Comparison of ENCODE assay signal across 8 cellular contexts in genomic region chr1:1833916-1834325, GRCh38. TPM values are rescaled to one million over a fixed set of nuclear protein-coding genes. Genes with fewer than 3 reads are reported as not detected.
A peak's percentile ranks its signal among the peaks of the same experiment; 100 is the strongest.
DNase-seq lines count a peak whose midpoint lies in the region; ATAC-seq and TF ChIP-seq lines count a peak whose summit lies in the region.

No MANE protein-coding gene starts in this region.

- peaks cover 22% of the 10 kb centered on the region for H3K36me3 Mint-ChIP-seq in T-helper 1 cell treated with Interleukin-12 subunit alpha and Interleukin-12 subunit beta and Interleukin-4 antibody, amounts not matched to agents 30 μg/mL and 1 μg/mL, for 36 hours (ENCODE audit: low read depth)

- no peaks in the 10 kb centered on the region for H3K9me3 Mint-ChIP-seq in T-helper 1 cell treated with Interleukin-12 subunit alpha and Interleukin-12 subunit beta and Interleukin-4 antibody, amounts not matched to agents 30 μg/mL and 1 μg/mL, for 36 hours
- no peaks in the 10 kb centered on the region for H3K9me3 Mint-ChIP-seq in stimulated activated naive CD8-positive, alpha-beta T cell treated with anti-CD3 and anti-CD28 coated beads, Interleukin-15, amount 100 ng/mL, for 72 hours

- DNase-seq in T-helper 1 cell (no peak), NB4 (ENCODE audit: low read depth) (peak; percentile 15), globus pallidus (ENCODE audit: low spot score) (peak; percentile 54), MM.1S (no peak)
- DNase-seq in stimulated activated naive CD8-positive, alpha-beta T cell treated with anti-CD3 and anti-CD28 coated beads, Interleukin-15, amount 100 ng/mL, for 72 hours = no peak

- H3K27me3 ChIP-seq in skeletal muscle satellite cell (ENCODE audit: control insufficient read depth, insufficient read depth, low read length) (no peaks in the 10 kb centered on the region), MM.1S (replicated peaks; ENCODE audit: insufficient read depth, low read length) (no peaks in the 10 kb centered on the region)

- H3K4me3 ChIP-seq in NB4 (ENCODE audit: low read depth, low read length) (no peak overlapping the region), skeletal muscle satellite cell (ENCODE audit: low read length) (no peak overlapping the region), MM.1S (ENCODE audit: low read length) (no peak overlapping the region)

- peak overlapping the region; percentile 58 for H3K4me2 ChIP-seq in skeletal muscle satellite cell (ENCODE audit: low read length)
- no peak overlapping the region for H3K4me2 ChIP-seq in MM.1S (ENCODE audit: low read depth, low read length)

- no peaks in the 10 kb centered on the region for H3K27me3 Mint-ChIP-seq in T-helper 1 cell treated with Interleukin-12 subunit alpha and Interleukin-12 subunit beta and Interleukin-4 antibody, amounts not matched to agents 30 μg/mL and 1 μg/mL, for 36 hours (ENCODE audit: low read depth)
- no peaks in the 10 kb centered on the region for H3K27me3 Mint-ChIP-seq in stimulated activated naive CD8-positive, alpha-beta T cell treated with anti-CD3 and anti-CD28 coated beads, Interleukin-15, amount 100 ng/mL, for 72 hours

- no peak for TF ChIP-seq CTCF in NB4 (IDR thresholded peaks at IDR 0.05; ENCODE audit: low read depth, low read length)
- TF ChIP-seq CTCF in MM.1S (IDR thresholded peaks at IDR 0.05; ENCODE audit: low read length) = no peak

- no peak overlapping the region for H3K4me3 Mint-ChIP-seq in T-helper 1 cell treated with Interleukin-12 subunit alpha and Interleukin-12 subunit beta and Interleukin-4 antibody, amounts not matched to agents 30 μg/mL and 1 μg/mL, for 36 hours
- H3K4me3 Mint-ChIP-seq in stimulated activated naive CD8-positive, alpha-beta T cell treated with anti-CD3 and anti-CD28 coated beads, Interleukin-15, amount 100 ng/mL, for 72 hours = no peak overlapping the region

- H3K27ac Mint-ChIP-seq in T-helper 1 cell treated with Interleukin-12 subunit alpha and Interleukin-12 subunit beta and Interleukin-4 antibody, amounts not matched to agents 30 μg/mL and 1 μg/mL, for 36 hours = peak overlapping the region; percentile 55
- peak overlapping the region in 1 of 2 donors; percentile 30 for H3K27ac Mint-ChIP-seq in stimulated activated naive CD8-positive, alpha-beta T cell treated with anti-CD3 and anti-CD28 coated beads, Interleukin-15, amount 100 ng/mL, for 72 hours

- ATAC-seq in GM18517 (IDR thresholded peaks at IDR 0.05; ENCODE audit: unreplicated experiment) = no peak
- ATAC-seq in stimulated activated naive CD8-positive, alpha-beta T cell treated with anti-CD3 and anti-CD28 coated beads, Interleukin-15, amount 100 ng/mL, for 72 hours = no peak

- H3K9me3 ChIP-seq in skeletal muscle satellite cell (replicated peaks; ENCODE audit: low read length) (no peaks in the 10 kb centered on the region), MM.1S (replicated peaks; ENCODE audit: insufficient read depth, low read length) (no peaks in the 10 kb centered on the region)

- H3K36me3 ChIP-seq in skeletal muscle satellite cell (ENCODE audit: insufficient read depth, low read length) (peaks cover 47% of the 10 kb centered on the region), MM.1S (replicated peaks; ENCODE audit: insufficient read depth, low read length) (0 out of 2 replicates have a peak, but pooled peaks cover 2% of the 10 kb centered on the region)

- no peak overlapping the region for H3K27ac ChIP-seq in MM.1S (ENCODE audit: low read length)

- no peak for TF ChIP-seq POLR2A in NB4 (IDR thresholded peaks at IDR 0.05; ENCODE audit: extremely low read depth, insufficient read length)

- no peaks in the 10 kb centered on the region for H3F3A ChIP-seq in MM.1S (ENCODE audit: insufficient read depth, low read length)

- peaks cover 72% of the 10 kb centered on the region for H3K79me2 ChIP-seq in MM.1S (ENCODE audit: low read length)

- peaks cover 10% of the 10 kb centered on the region for H3K4me1 Mint-ChIP-seq in T-helper 1 cell treated with Interleukin-12 subunit alpha and Interleukin-12 subunit beta and Interleukin-4 antibody, amounts not matched to agents 30 μg/mL and 1 μg/mL, for 36 hours (ENCODE audit: low read depth)
- peaks cover 25% of the 10 kb centered on the region for H3K4me1 Mint-ChIP-seq in stimulated activated naive CD8-positive, alpha-beta T cell treated with anti-CD3 and anti-CD28 coated beads, Interleukin-15, amount 100 ng/mL, for 72 hours

- H3K4me1 ChIP-seq in skeletal muscle satellite cell (ENCODE audit: control insufficient read depth, insufficient read depth, low read length) (peaks cover 33% of the 10 kb centered on the region), MM.1S (ENCODE audit: low read length) (no peaks in the 10 kb centered on the region)

- H4K20me1 ChIP-seq in MM.1S (ENCODE audit: insufficient read depth, low read length) = no peaks in the 10 kb centered on the region

- H3K9ac ChIP-seq in skeletal muscle satellite cell (ENCODE audit: low read depth, low read length) (no peak overlapping the region), MM.1S (ENCODE audit: low read length) (no peak overlapping the region)

- no peak overlapping the region for H2AFZ ChIP-seq in MM.1S (ENCODE audit: low read length)

- no peaks in the 10 kb centered on the region for H3K9me2 ChIP-seq in MM.1S (replicated peaks; ENCODE audit: insufficient read depth, low read length)

RNA-seq across cellular contexts. Expression of gene NADK, which starts 55.7 kb away (rescaled TPM):
- 43.0 and 43.6 TPM in 2 replicates for total RNA-seq in skeletal muscle satellite cell (2012; rRNA removed)

RNA-seq across cellular contexts. Expression of gene GNB1, which starts 57.0 kb away (rescaled TPM):
- 78.6 and 90.2 TPM in 2 replicates for total RNA-seq in skeletal muscle satellite cell (2012; rRNA removed)

Comparison
In these comparisons a context has a peak if more than half of its experiments do, and no peak if none do; other contexts are left out.
1. DNase-seq: peak in NB4 (single experiment) and globus pallidus (single experiment); none in T-helper 1 cell (0 of 5), MM.1S (single experiment) and stimulated activated naive CD8-positive, alpha-beta T cell treated with anti-CD3 and anti-CD28 coated beads, Interleukin-15, amount 100 ng/mL, for 72 hours (0 of 2).